In the genomic region with DNA sequence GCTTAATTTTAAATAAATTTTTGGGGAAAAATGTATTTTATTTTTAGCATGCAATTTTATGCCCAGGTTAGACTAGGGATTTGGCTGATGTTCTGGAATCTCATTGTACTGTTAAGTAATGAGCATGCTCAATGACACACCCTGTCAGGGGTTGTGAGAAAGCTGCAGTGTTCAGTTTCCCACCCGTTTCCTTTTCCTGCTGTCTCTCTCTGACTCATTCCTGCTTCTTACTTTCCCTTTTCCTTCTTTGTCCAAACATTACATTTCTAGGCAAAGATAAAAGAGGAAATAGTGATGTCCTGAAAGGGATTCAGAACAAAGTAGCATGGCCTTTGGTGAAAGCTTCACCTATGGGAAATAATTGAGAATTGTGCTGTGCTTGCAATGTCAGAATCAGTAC, we compare ENCODE assay signal across 14 cellular contexts. TPM values are rescaled to one million over a fixed set of nuclear protein-coding genes. Genes with fewer than 3 reads are reported as not detected.
A peak's percentile ranks its signal among the peaks of the same experiment; 100 is the strongest.
DNase-seq lines count a peak whose midpoint lies in the region; ATAC-seq, FAIRE-seq and TF ChIP-seq lines count a peak whose summit lies in the region.
"Had no signal": no experiment of that assay in that cellular context is flagged by ENCODE, and none has a peak within 500 bp of the region (broad histone marks: within the 10 kb centered on the region; RNA-seq: fewer than 3 reads in every experiment).

No MANE protein-coding gene starts in this region.

- H3K27me3 Mint-ChIP-seq in neural crest cell (ENCODE audit: low read depth): no peaks in the 10 kb centered on the region

- H3K4me3 Mint-ChIP-seq in neural crest cell: no peak overlapping the region
- H3K4me3 Mint-ChIP-seq: activated T-cell treated with anti-CD3 and anti-CD28 coated beads, Interleukin-2, amount 50 U/mL, for 24 hours had no signal

- H3K36me3 Mint-ChIP-seq in neural crest cell (ENCODE audit: low read depth): peaks cover 2% of the 10 kb centered on the region

- H3K27ac Mint-ChIP-seq in neural crest cell (ENCODE audit: unreplicated experiment): peak overlapping the region; percentile 35
- H3K27ac Mint-ChIP-seq: activated T-cell treated with anti-CD3 and anti-CD28 coated beads, Interleukin-2, amount 50 U/mL, for 24 hours had no signal

- H3K4me1 Mint-ChIP-seq in neural crest cell: peaks cover 4% of the 10 kb centered on the region

- H3K4me3 ChIP-seq in epithelial cell of esophagus (ENCODE audit: low read length): no peak overlapping the region
- H3K4me3 ChIP-seq: gastrocnemius medialis, GM12878, uterus had no signal

- H3K9me3 Mint-ChIP-seq in neural crest cell: peaks cover 6% of the 10 kb centered on the region

- FAIRE-seq in H54 (lab: Jason Lieb, UNC): peak; percentile 82
- FAIRE-seq: GM12878 had no signal

- TF ChIP-seq POLR2A in H54 (IDR thresholded peaks at IDR 0.05; ENCODE audit: low read depth, low read length): no peak

- no peak for ATAC-seq in GM18868 (IDR thresholded peaks at IDR 0.05; ENCODE audit: unreplicated experiment)
- ATAC-seq: gastrocnemius medialis, GM12878 had no signal

- peak; percentile 38 for DNase-seq in H54 (ENCODE audit: insufficient read length, low spot score)
- DNase-seq in RPMI7951 (ENCODE audit: low read depth): peak; percentile 65
- DNase-seq in epithelial cell of esophagus (ENCODE audit: low read depth): peak; percentile 89
- no peak for DNase-seq in neural crest cell (ENCODE audit: low read depth, low spot score)
- DNase-seq in SIG-M5 treated with dmso at 0.1 percent for 504 hours (lab: John Stamatoyannopoulos, UW; ENCODE audit: unreplicated experiment): no peak
- DNase-seq in NCI-H2107 (lab: John Stamatoyannopoulos, UW): no peak
- no peak for DNase-seq in pons (ENCODE audit: low spot score)
- DNase-seq: activated T-cell treated with anti-CD3 and anti-CD28 coated beads, Interleukin-2, amount 50 U/mL, for 24 hours; central memory CD4-positive, alpha-beta T cell; gastrocnemius medialis; mesendoderm; uterus had no signal

- no peak for TF ChIP-seq CTCF in epithelial cell of esophagus (IDR thresholded peaks at IDR 0.05; ENCODE audit: insufficient read depth, low read depth, low read length, missing control alignments)
- no peak for TF ChIP-seq CTCF in neural crest cell (conservative IDR thresholded peaks at IDR 0.05)

RNA-seq across cellular contexts. Expression of a gene that starts 22.7 kb away (rescaled TPM):
- total RNA-seq in RPMI7951 (2014; rRNA removed; shearing (Covaris generic)): not detected in 2 replicates
- not detected in 2 replicates for total RNA-seq in neural crest cell
- total RNA-seq: gastrocnemius medialis, GM12878, uterus had no signal

RNA-seq across cellular contexts. Expression of a gene that starts 35.0 kb away (rescaled TPM):
- total RNA-seq in RPMI7951 (2014; rRNA removed; shearing (Covaris generic)): 0.29 TPM in 1 of 2 replicates, not detected in the other
- total RNA-seq in neural crest cell: not detected in 2 replicates
- total RNA-seq: gastrocnemius medialis, GM12878, uterus had no signal

RNA-seq across cellular contexts. Expression of a gene that starts 36.9 kb away (rescaled TPM):
- not detected in 2 replicates for total RNA-seq in RPMI7951 (2014; rRNA removed; shearing (Covaris generic))
- total RNA-seq in neural crest cell: not detected in 2 replicates
- total RNA-seq: gastrocnemius medialis, GM12878, uterus had no signal

RNA-seq across cellular contexts. Expression of a gene that starts 56.0 kb away (rescaled TPM):
- total RNA-seq in RPMI7951 (2014; rRNA removed; shearing (Covaris generic)): not detected in 2 replicates
- not detected in 2 replicates for total RNA-seq in neural crest cell
- total RNA-seq: gastrocnemius medialis, GM12878, uterus had no signal

Comparison
In these comparisons a context has a peak if more than half of its experiments do, and no peak if none do; other contexts are left out.
1. DNase-seq: peak in H54 (single experiment), RPMI7951 (single experiment) and epithelial cell of esophagus (single experiment); none in neural crest cell (single experiment), SIG-M5 treated with dmso at 0.1 percent for 504 hours (single experiment), NCI-H2107 (single experiment) and pons (single experiment).